Comparison of ENCODE assay signal across 8 cellular contexts in genomic region chr16:12896562-12896961, GRCh38. TPM values are rescaled to one million over a fixed set of nuclear protein-coding genes. Genes with fewer than 3 reads are reported as not detected.
A peak's percentile ranks its signal among the peaks of the same experiment; 100 is the strongest.
DNase-seq lines count a peak whose midpoint lies in the region; ATAC-seq and TF ChIP-seq lines count a peak whose summit lies in the region.

No MANE protein-coding gene starts in this region.

- H3K27ac Mint-ChIP-seq in CD8-positive, alpha-beta memory T cell = no peak overlapping the region

- no peaks in the 10 kb centered on the region for H3K36me3 Mint-ChIP-seq in CD8-positive, alpha-beta memory T cell

- H3K9me3 ChIP-seq in WERI-Rb-1 (ENCODE audit: severe bottlenecking) = no peaks in the 10 kb centered on the region
- no peaks in the 10 kb centered on the region for H3K9me3 ChIP-seq in right lobe of liver
- no peaks in the 10 kb centered on the region for H3K9me3 ChIP-seq in CD8-positive, alpha-beta memory T cell (ENCODE audit: low read length)

- intact Hi-C loops in right lobe of liver (cut with DNase I) = no loop called here

- WGBS in right lobe of liver (ENCODE audit: insufficient coverage, low coverage, low lambda C conversion rate, missing lambda C conversion rate) = 15% methylated on average over 4 of the region's 4 CpGs

- DNase-seq in DMS114 treated with DMSO at 0.1 percent for 48 hours (lab: John Stamatoyannopoulos, UW; ENCODE audit: unreplicated experiment) = peak; percentile 21
- peak; percentile 48 for DNase-seq in Jurkat, Clone E6-1 (ENCODE audit: low read depth, low spot score)
- peak; percentile 37 for DNase-seq in WERI-Rb-1
- no peak for DNase-seq in right lobe of liver
- DNase-seq in globus pallidus (ENCODE audit: low spot score) = no peak
- no peak for DNase-seq in CD8-positive, alpha-beta memory T cell

- H3K9me3 Mint-ChIP-seq in CD8-positive, alpha-beta memory T cell = peaks cover 0 to 2% (median 0%) of the 10 kb centered on the region in 5 donors

- no peak overlapping the region for H3K27ac ChIP-seq in WERI-Rb-1
- H3K27ac ChIP-seq in right lobe of liver = no peak overlapping the region
- H3K27ac ChIP-seq in CD8-positive, alpha-beta memory T cell (ENCODE audit: low read depth, low read length) = no peak overlapping the region

- H3K36me3 ChIP-seq in WERI-Rb-1 (no peaks in the 10 kb centered on the region), right lobe of liver (no peaks in the 10 kb centered on the region)
- no peaks in the 10 kb centered on the region for H3K36me3 ChIP-seq in CD8-positive, alpha-beta memory T cell (ENCODE audit: insufficient read depth, low read length)

- H3K27me3 ChIP-seq in WERI-Rb-1 (ENCODE audit: insufficient read depth, low read depth, severe bottlenecking) (peaks cover 25% of the 10 kb centered on the region), right lobe of liver (peaks cover 0 to 5% of the 10 kb centered on the region in 2 donors)
- no peaks in the 10 kb centered on the region for H3K27me3 ChIP-seq in CD8-positive, alpha-beta memory T cell (ENCODE audit: insufficient read depth, low read length, poor library complexity, severe bottlenecking)

- POLR2A ChIA-PET in CD8-positive, alpha-beta memory T cell (lab: Charles Lee) = no interaction called here

- peaks cover 21 to 30% of the 10 kb centered on the region in 2 donors for H3K27me3 Mint-ChIP-seq in CD8-positive, alpha-beta memory T cell

- H3K4me1 ChIP-seq in right lobe of liver = peaks cover 0 to 4% (median 0%) of the 10 kb centered on the region in 4 donors
- no peaks in the 10 kb centered on the region for H3K4me1 ChIP-seq in CD8-positive, alpha-beta memory T cell (ENCODE audit: insufficient read depth, low read length)

- ATAC-seq in right lobe of liver (peak; percentile 56 to 74 (median 68)), HG02852 (IDR thresholded peaks at IDR 0.05; ENCODE audit: unreplicated experiment) (no peak), HG03097 (IDR thresholded peaks at IDR 0.05; ENCODE audit: low FRiP score, unreplicated experiment) (no peak)

- TF ChIP-seq CTCF in WERI-Rb-1 (IDR thresholded peaks at IDR 0.05; ENCODE audit: low read depth, low read length) (peak; percentile 69), right lobe of liver (IDR thresholded peaks at IDR 0.05) (peak; percentile 51 to 68 (median 60))

- H3K4me3 ChIP-seq in Jurkat, Clone E6-1 (ENCODE audit: low read length) = no peak overlapping the region
- H3K4me3 ChIP-seq in WERI-Rb-1 (ENCODE audit: low read depth, low read length) (no peak overlapping the region), right lobe of liver (no peak overlapping the region)
- H3K4me3 ChIP-seq in CD8-positive, alpha-beta memory T cell (ENCODE audit: low read length) = no peak overlapping the region

- no peak for TF ChIP-seq POLR2A in right lobe of liver (IDR thresholded peaks at IDR 0.05)

- no peak overlapping the region for H3K4me3 Mint-ChIP-seq in CD8-positive, alpha-beta memory T cell

- no peaks in the 10 kb centered on the region for H3K4me1 Mint-ChIP-seq in CD8-positive, alpha-beta memory T cell

- CTCF ChIA-PET in CD8-positive, alpha-beta memory T cell (lab: Charles Lee) = no interaction called here

RNA-seq across cellular contexts. Expression of gene SHISA9, which starts 4.8 kb away (rescaled TPM):
- not detected for polyA plus RNA-seq in Jurkat, Clone E6-1 (2012; ENCODE audit: insufficient read depth, insufficient read length)
- under 1 TPM in 2 of 6 experiments, not detected in 4; 0.02 to 0.06 TPM for total RNA-seq in right lobe of liver
- under 1 TPM; 0.04 to 0.35 TPM for total RNA-seq in CD8-positive, alpha-beta memory T cell
- not detected for polyA plus RNA-seq in CD8-positive, alpha-beta memory T cell

Comparison
In these comparisons a context has a peak if more than half of its experiments do, and no peak if none do; other contexts are left out.
1. DNase-seq: peak in DMS114 treated with DMSO at 0.1 percent for 48 hours (single experiment), Jurkat, Clone E6-1 (single experiment) and WERI-Rb-1 (single experiment); none in right lobe of liver (0 of 3), globus pallidus (single experiment) and CD8-positive, alpha-beta memory T cell (0 of 5).
2. ATAC-seq: peak in right lobe of liver (4 of 4); none in HG02852 (single experiment) and HG03097 (single experiment).